1 cellular context compared by ENCODE assay signal in the genomic region with DNA sequence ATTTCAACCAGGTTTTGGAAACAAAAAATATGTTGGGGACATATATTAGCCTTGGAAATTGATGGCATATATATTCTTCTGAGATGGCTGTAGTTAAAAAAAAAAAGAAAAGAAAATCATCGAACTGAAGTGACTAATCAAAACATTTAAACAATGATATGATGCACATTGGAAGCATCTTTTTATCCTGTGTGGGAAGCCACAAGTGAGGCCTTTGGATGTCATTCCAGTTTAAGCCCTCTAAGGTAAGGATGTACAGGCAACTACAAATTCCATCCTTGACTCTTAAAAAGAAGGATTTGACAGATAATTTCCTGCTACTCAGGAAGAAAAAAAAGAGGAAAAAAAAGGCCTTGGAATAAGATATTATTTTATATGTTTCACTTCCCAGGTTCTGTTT.
TF ChIP-seq lines count a peak whose summit lies in the region.

No MANE protein-coding gene starts in this region.

TF ChIP-seq in A549, 52 proteins besides CTCF, POLR2A, EP300 and RAD21 (continued from another document):
- TF ChIP-seq ZFP36 (IDR thresholded peaks at IDR 0.05; ENCODE audit: borderline replicate concordance, partially characterized antibody) = no peak
- no peak for TF ChIP-seq KDM1A (IDR thresholded peaks at IDR 0.05; ENCODE audit: low read depth)
- no peak for TF ChIP-seq NR3C1 (IDR thresholded peaks at IDR 0.05)
- TF ChIP-seq E2F6 (IDR thresholded peaks at IDR 0.05; ENCODE audit: borderline replicate concordance, low read depth) = no peak
- TF ChIP-seq GATA3 (IDR thresholded peaks at IDR 0.05; ENCODE audit: borderline replicate concordance) = no peak
